11 cellular contexts compared by ENCODE assay signal in the genomic region with DNA sequence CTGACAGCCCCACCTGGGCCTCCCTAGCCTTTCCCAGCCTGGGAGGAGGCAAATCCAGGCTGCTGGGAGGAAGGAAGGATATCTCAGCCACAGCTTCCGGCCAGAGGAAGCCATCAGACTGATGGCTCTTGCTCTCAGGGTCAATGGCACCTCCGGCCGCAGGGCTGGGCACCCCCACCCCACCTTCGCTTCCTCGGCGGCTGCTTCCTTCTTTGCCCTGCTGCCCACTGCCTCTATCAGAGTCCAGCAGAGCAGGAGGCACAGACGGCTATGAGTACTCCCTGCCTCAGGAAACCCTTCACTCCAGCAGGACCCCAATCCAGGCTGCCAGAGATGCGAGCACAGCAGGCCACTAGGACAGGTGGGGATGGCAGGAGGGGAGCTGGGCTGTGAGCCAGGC. TPM values are rescaled to one million over a fixed set of nuclear protein-coding genes. Genes with fewer than 3 reads are reported as not detected.
DNase-seq lines count a peak whose midpoint lies in the region; ATAC-seq and TF ChIP-seq lines count a peak whose summit lies in the region.
"Had no signal": no experiment of that assay in that cellular context is flagged by ENCODE, and none has a peak within 500 bp of the region (broad histone marks: within the 10 kb centered on the region; RNA-seq: fewer than 3 reads in every experiment).

No MANE protein-coding gene starts in this region.

- POLR2A ChIA-PET in AG04450 (lab: Yijun Ruan, JAX): no interaction called here

- peak overlapping the region; percentile 80 for H3K9ac ChIP-seq in Karpas-422 (ENCODE audit: low read length)

- H3K4me1 Mint-ChIP-seq in nephron: peaks cover 25% of the 10 kb centered on the region

- CTCF ChIA-PET in AG04450 (lab: Charles Lee): interaction anchor here (1.3 to 3.4 kb wide), 2 partner anchors 9 to 86 kb away, joined by 3 to 60 read pairs; partner anchors contain the start of gene ANKRD39

- ATAC-seq in HG02840 (IDR thresholded peaks at IDR 0.05; ENCODE audit: low FRiP score, unreplicated experiment): no peak

- H3K9me2 ChIP-seq in Karpas-422 (replicated peaks; ENCODE audit: insufficient read depth, low read length): no peaks in the 10 kb centered on the region

- H3K4me2 ChIP-seq in Karpas-422 (ENCODE audit: low read depth, low read length, poor library complexity, severe bottlenecking): peak overlapping the region; percentile 70

- H3K4me3 Mint-ChIP-seq in nephron: peak overlapping the region; percentile 92 to 94 (median 93)

- peak overlapping the region; percentile 70 to 89 (median 79) for H3K27ac Mint-ChIP-seq in nephron

- H3K9me3 ChIP-seq in AG04450 (ENCODE audit: control insufficient read depth, insufficient read depth, low read length): no peaks in the 10 kb centered on the region; the same call in 1 of the 2 replicates
- H3K9me3 ChIP-seq in Karpas-422 (ENCODE audit: low read length): no peaks in the 10 kb centered on the region

- no peaks in the 10 kb centered on the region for H3K9me3 Mint-ChIP-seq in nephron

- no peak for DNase-seq in AG04450 (ENCODE audit: low read depth, low spot score)
- DNase-seq in Karpas-422: no peak
- no peak for DNase-seq in choroid plexus epithelial cell (ENCODE audit: low read depth)
- no peak for DNase-seq in GM13976 (ENCODE audit: low spot score)
- DNase-seq in SK-N-DZ (ENCODE audit: low spot score): no peak
- DNase-seq in NCI-H2081 treated with DMSO at 0.1 percent for 48 hours (lab: John Stamatoyannopoulos, UW): no peak
- DNase-seq: activated CD4-positive, alpha-beta T cell treated with anti-CD3 and anti-CD28 coated beads for 48 hours; GF-D8; NCI-H446 had no signal

- peaks cover 11% of the 10 kb centered on the region for H3K4me1 ChIP-seq in Karpas-422 (ENCODE audit: low read length)

- H3K27me3 Mint-ChIP-seq in nephron (ENCODE audit: low read depth): no peaks in the 10 kb centered on the region

- H3K36me3 ChIP-seq in Karpas-422 (ENCODE audit: insufficient read depth, low read length): no peaks in the 10 kb centered on the region

- peaks cover 24% of the 10 kb centered on the region for H3K36me3 Mint-ChIP-seq in nephron (ENCODE audit: low read depth)

- H3K27me3 ChIP-seq in AG04450 (ENCODE audit: control insufficient read depth, insufficient read depth, low read length) (no peaks in the 10 kb centered on the region), Karpas-422 (ENCODE audit: low read length) (no peaks in the 10 kb centered on the region)

- H3K4me3 ChIP-seq in AG04450 (ENCODE audit: low read depth, low read length) (peak overlapping the region; percentile 85), Karpas-422 (ENCODE audit: low read length) (peak overlapping the region; percentile 67), choroid plexus epithelial cell (ENCODE audit: low read depth, low read length) (peak overlapping the region; percentile 89)

- peak overlapping the region; percentile 81; the same call in 1 of the 2 replicates for H2AFZ ChIP-seq in Karpas-422 (ENCODE audit: low read length)

- H3K79me2 ChIP-seq in Karpas-422 (ENCODE audit: low read length): no peaks in the 10 kb centered on the region

- TF ChIP-seq CTCF in AG04450 (IDR thresholded peaks at IDR 0.05; ENCODE audit: low read depth, low read length): no peak
- TF ChIP-seq CTCF in choroid plexus epithelial cell (conservative IDR thresholded peaks at IDR 0.05; ENCODE audit: low read depth, low read length): no peak
- no peak for TF ChIP-seq CTCF in nephron (IDR thresholded peaks at IDR 0.05; ENCODE audit: unreplicated experiment in 3 of 3)
- no peak for TF ChIP-seq CTCF in GM13976 (IDR thresholded peaks at IDR 0.05; ENCODE audit: borderline replicate concordance, control extremely low read depth, extremely low read depth, insufficient read depth, missing control alignments)

- no peak overlapping the region for H3K27ac ChIP-seq in AG04450 (ENCODE audit: low read depth, low read length)
- H3K27ac ChIP-seq in Karpas-422 (ENCODE audit: low read length): no peak overlapping the region

- H4K20me1 ChIP-seq in Karpas-422 (ENCODE audit: insufficient read depth, low read depth, low read length): no peaks in the 10 kb centered on the region

- in situ Hi-C loops in GM13976 (cut with MboI; ENCODE audit: low sequenced_read_pairs, unreplicated experiment): no loop called here

RNA-seq across cellular contexts. Expression of gene SEMA4C, which starts 3.3 kb away (rescaled TPM):
- 16.8 and 21.4 TPM in 2 replicates for polyA plus RNA-seq in AG04450 (2011; rRNA removed)
- polyA minus RNA-seq in AG04450 (2011; rRNA and poly(A)+ RNA removed): 36.1 and 51.0 TPM in 2 replicates
- total RNA-seq in Karpas-422 (2014; rRNA removed; shearing (Covaris generic); ENCODE audit: low replicate concordance): 2.5 and 6.3 TPM in 2 replicates
- 42.0 and 42.7 TPM in 2 replicates for polyA plus RNA-seq in SK-N-DZ (2014; cell fraction: cytosol; rRNA removed)
- 91.3 and 99.0 TPM in 2 replicates for polyA plus RNA-seq in SK-N-DZ (2014; cell fraction: nucleus; rRNA removed)

RNA-seq across cellular contexts. Expression of gene ANKRD39, which starts 8.8 kb away (rescaled TPM):
- 3.8 and 6.7 TPM in 2 replicates for polyA plus RNA-seq in AG04450 (2011; rRNA removed)
- 2.2 and 3.6 TPM in 2 replicates for polyA minus RNA-seq in AG04450 (2011; rRNA and poly(A)+ RNA removed)
- total RNA-seq in Karpas-422 (2014; rRNA removed; shearing (Covaris generic); ENCODE audit: low replicate concordance): 11.1 and 12.5 TPM in 2 replicates
- 23.2 and 23.9 TPM in 2 replicates for polyA plus RNA-seq in SK-N-DZ (2014; cell fraction: cytosol; rRNA removed)
- polyA plus RNA-seq in SK-N-DZ (2014; cell fraction: nucleus; rRNA removed): 20.5 and 30.6 TPM in 2 replicates

RNA-seq across cellular contexts. Expression of gene ANKRD23, which starts 22.8 kb away (rescaled TPM):
- polyA plus RNA-seq in AG04450 (2011; rRNA removed): 0.46 and 0.81 TPM in 2 replicates
- polyA minus RNA-seq in AG04450 (2011; rRNA and poly(A)+ RNA removed): 0.74 and 2.0 TPM in 2 replicates
- total RNA-seq in Karpas-422 (2014; rRNA removed; shearing (Covaris generic); ENCODE audit: low replicate concordance): 1.6 and 9.8 TPM in 2 replicates
- polyA plus RNA-seq in SK-N-DZ (2014; cell fraction: cytosol; rRNA removed): 2.1 and 3.1 TPM in 2 replicates
- polyA plus RNA-seq in SK-N-DZ (2014; cell fraction: nucleus; rRNA removed): 14.5 and 26.4 TPM in 2 replicates

RNA-seq across cellular contexts. Expression of gene CNNM3, which starts 50.5 kb away (rescaled TPM):
- 5.1 and 7.1 TPM in 2 replicates for polyA plus RNA-seq in AG04450 (2011; rRNA removed)
- 12.1 and 26.8 TPM in 2 replicates for polyA minus RNA-seq in AG04450 (2011; rRNA and poly(A)+ RNA removed)
- total RNA-seq in Karpas-422 (2014; rRNA removed; shearing (Covaris generic); ENCODE audit: low replicate concordance): 7.0 and 7.9 TPM in 2 replicates
- polyA plus RNA-seq in SK-N-DZ (2014; cell fraction: cytosol; rRNA removed): 11.9 and 13.1 TPM in 2 replicates
- 13.5 and 24.5 TPM in 2 replicates for polyA plus RNA-seq in SK-N-DZ (2014; cell fraction: nucleus; rRNA removed)
